In the genomic region with DNA sequence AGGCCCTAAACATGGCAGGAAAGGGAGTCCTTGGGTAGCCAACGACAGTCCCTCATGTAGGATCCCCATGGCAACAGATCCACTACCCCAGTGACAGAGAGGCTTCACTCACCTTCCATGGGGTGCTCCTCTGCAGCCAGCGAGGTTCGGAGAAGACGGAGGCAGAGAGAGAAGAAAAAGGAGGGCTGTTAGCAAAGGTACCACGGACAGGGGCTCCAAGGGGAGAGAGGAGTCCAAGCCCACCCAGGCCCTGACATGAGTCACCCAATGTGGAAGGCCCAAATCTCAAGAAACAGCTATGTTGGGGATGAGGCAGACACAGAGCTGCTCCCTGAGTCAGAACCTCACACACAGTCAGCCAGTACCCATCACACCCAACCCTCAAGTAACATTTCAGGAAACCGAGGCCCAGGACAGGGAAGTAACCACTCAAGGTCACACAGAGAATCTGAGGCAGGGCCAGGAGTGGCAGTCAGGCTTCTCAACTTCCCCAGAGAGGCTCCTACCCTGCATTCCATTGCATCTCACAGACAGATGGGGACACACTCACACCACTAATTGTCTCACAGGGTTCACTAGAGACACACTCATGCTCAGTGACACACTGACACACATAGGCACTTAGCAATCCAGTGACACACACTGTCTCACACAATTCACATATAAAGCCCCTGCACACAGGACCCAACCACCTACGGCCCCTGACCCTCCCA, we compare ENCODE assay signal across 31 cellular contexts. TPM values are rescaled to one million over a fixed set of nuclear protein-coding genes. Genes with fewer than 3 reads are reported as not detected.
"Had no signal": no experiment of that assay in that cellular context is flagged by ENCODE, and none has a peak within 500 bp of the region (broad histone marks: within the 10 kb centered on the region; RNA-seq: fewer than 3 reads in every experiment).

No MANE protein-coding gene starts in this region.

- H3K4me1 ChIP-seq: breast epithelium, colonic mucosa, gastroesophageal sphincter, pancreas, psoas muscle, uterus had no signal

- H3K27me3 ChIP-seq: pancreas, uterus had no signal

- H3K4me2 ChIP-seq: hepatocyte had no signal

- H3K36me3 ChIP-seq: breast epithelium, colonic mucosa, gastroesophageal sphincter, pancreas, thoracic aorta, uterus had no signal

- FAIRE-seq: endothelial cell of umbilical vein, keratinocyte, pancreas had no signal

- H3K4me3 Mint-ChIP-seq: activated CD4-positive, alpha-beta memory T cell treated with anti-CD3 and anti-CD28 coated beads for 36 hours; activated CD4-positive, alpha-beta T cell treated with anti-CD3 and anti-CD28 coated beads, Interleukin-2, amount 10 ng/mL, durations not matched to agents 24 days and 14 days; activated naive CD4-positive, alpha-beta T cell treated with anti-CD3 and anti-CD28 coated beads, Interleukin-2, amount 50 U/mL, for 24 hours; activated naive CD8-positive, alpha-beta T cell treated with anti-CD3 and anti-CD28 coated beads, Interleukin-2, amount 50 U/mL, for 24 hours; activated T-cell treated with anti-CD3 and anti-CD28 coated beads, Interleukin-2, amount 50 U/mL, for 4 hours; activated T-helper 17 cell treated with anti-CD3 and anti-CD28 coated beads, Interleukin-2, amount 50 U/mL, for 72 hours; central memory CD8-positive, alpha-beta T cell; nephron; stimulated activated naive CD8-positive, alpha-beta T cell treated with anti-CD3 and anti-CD28 coated beads, Interleukin-15, Interleukin-2, amounts not matched to agents 100 ng/mL and 50 ng/mL, for 24 hours; T-helper 1 cell treated with Interleukin-12 subunit alpha and Interleukin-12 subunit beta and Interleukin-4 antibody, amounts not matched to agents 30 μg/mL and 1 μg/mL, for 36 hours had no signal

- H3K9me3 ChIP-seq: breast epithelium, colonic mucosa, gastroesophageal sphincter, pancreas, psoas muscle, thoracic aorta, uterus had no signal

- H3K4me3 ChIP-seq: breast epithelium, colonic mucosa, gastroesophageal sphincter, hepatocyte, pancreas, psoas muscle, thoracic aorta, uterus had no signal

- H2AFZ ChIP-seq: hepatocyte had no signal

- H3K27ac ChIP-seq: breast epithelium, colonic mucosa, gastroesophageal sphincter, hepatocyte, pancreas, psoas muscle, thoracic aorta, uterus had no signal

- H3K36me3 Mint-ChIP-seq: activated CD4-positive, alpha-beta memory T cell treated with anti-CD3 and anti-CD28 coated beads for 36 hours; activated naive CD4-positive, alpha-beta T cell treated with anti-CD3 and anti-CD28 coated beads, Interleukin-2, amount 50 U/mL, for 24 hours had no signal

- DNase-seq: activated CD4-positive, alpha-beta memory T cell treated with anti-CD3 and anti-CD28 coated beads for 36 hours; activated CD4-positive, alpha-beta T cell treated with anti-CD3 and anti-CD28 coated beads, Interleukin-2, amount 10 ng/mL, durations not matched to agents 24 days and 14 days; activated CD4-positive, CD25-positive, alpha-beta regulatory T cell treated with anti-CD3 and anti-CD28 coated beads, Interleukin-2, amount 50 U/mL, for 72 hours; activated CD8-positive, alpha-beta memory T cell treated with anti-CD3 and anti-CD28 coated beads, Interleukin-2, amount 50 U/mL, for 48 hours; activated naive CD8-positive, alpha-beta T cell treated with anti-CD3 and anti-CD28 coated beads, Interleukin-2, amount 50 U/mL, for 24 hours; activated T-cell treated with anti-CD3 and anti-CD28 coated beads, Interleukin-2, amount 50 U/mL, for 4 hours; amygdala; colonic mucosa; left colon; mammary epithelial cell; pancreas; psoas muscle; stimulated activated CD4-positive, alpha-beta T cell treated with anti-CD3 and anti-CD28 coated beads, Interleukin-15, amount 100 ng/mL, for 24 hours; stimulated activated CD4-positive, alpha-beta T cell treated with anti-CD3 and anti-CD28 coated beads, Interleukin-2, amount 100 ng/mL, for 24 hours; SW 1271; T1000; trophoblast cell; uterus had no signal

- H3K27ac Mint-ChIP-seq: activated CD4-positive, alpha-beta memory T cell treated with anti-CD3 and anti-CD28 coated beads for 36 hours; activated CD4-positive, alpha-beta T cell treated with anti-CD3 and anti-CD28 coated beads, Interleukin-2, amount 10 ng/mL, durations not matched to agents 24 days and 14 days; activated naive CD4-positive, alpha-beta T cell treated with anti-CD3 and anti-CD28 coated beads, Interleukin-2, amount 50 U/mL, for 24 hours; activated naive CD8-positive, alpha-beta T cell treated with anti-CD3 and anti-CD28 coated beads, Interleukin-2, amount 50 U/mL, for 24 hours; activated T-helper 17 cell treated with anti-CD3 and anti-CD28 coated beads, Interleukin-2, amount 50 U/mL, for 72 hours; nephron; stimulated activated naive CD8-positive, alpha-beta T cell treated with anti-CD3 and anti-CD28 coated beads, Interleukin-15, Interleukin-2, amounts not matched to agents 100 ng/mL and 50 ng/mL, for 24 hours; T-helper 1 cell treated with Interleukin-12 subunit alpha and Interleukin-12 subunit beta and Interleukin-4 antibody, amounts not matched to agents 30 μg/mL and 1 μg/mL, for 36 hours had no signal

- H3K79me2 ChIP-seq: hepatocyte had no signal

- ATAC-seq: activated naive CD8-positive, alpha-beta T cell treated with anti-CD3 and anti-CD28 coated beads, Interleukin-2, amount 50 U/mL, for 24 hours; activated T-cell treated with anti-CD3 and anti-CD28 coated beads, Interleukin-2, amount 50 U/mL, for 4 hours; activated T-helper 17 cell treated with anti-CD3 and anti-CD28 coated beads, Interleukin-2, amount 50 U/mL, for 72 hours; gastroesophageal sphincter; left colon; pancreas; psoas muscle had no signal

- H3K9me3 Mint-ChIP-seq: activated CD4-positive, alpha-beta memory T cell treated with anti-CD3 and anti-CD28 coated beads for 36 hours; activated CD4-positive, alpha-beta T cell treated with anti-CD3 and anti-CD28 coated beads, Interleukin-2, amount 10 ng/mL, durations not matched to agents 24 days and 14 days; activated naive CD4-positive, alpha-beta T cell treated with anti-CD3 and anti-CD28 coated beads, Interleukin-2, amount 50 U/mL, for 24 hours; activated naive CD8-positive, alpha-beta T cell treated with anti-CD3 and anti-CD28 coated beads, Interleukin-2, amount 50 U/mL, for 24 hours; activated T-cell treated with anti-CD3 and anti-CD28 coated beads, Interleukin-2, amount 50 U/mL, for 4 hours; activated T-helper 17 cell treated with anti-CD3 and anti-CD28 coated beads, Interleukin-2, amount 50 U/mL, for 72 hours; central memory CD8-positive, alpha-beta T cell; nephron; stimulated activated naive CD8-positive, alpha-beta T cell treated with anti-CD3 and anti-CD28 coated beads, Interleukin-15, Interleukin-2, amounts not matched to agents 100 ng/mL and 50 ng/mL, for 24 hours; T-helper 1 cell treated with Interleukin-12 subunit alpha and Interleukin-12 subunit beta and Interleukin-4 antibody, amounts not matched to agents 30 μg/mL and 1 μg/mL, for 36 hours had no signal

RNA-seq across cellular contexts. Expression of a gene that starts 25.2 kb away (rescaled TPM):
- total RNA-seq: dermis microvascular lymphatic vessel endothelial cell, endothelial cell of umbilical vein had no signal
- polyA plus RNA-seq: endothelial cell of umbilical vein, keratinocyte had no signal

RNA-seq across cellular contexts. Expression of a gene that starts 46.1 kb away (rescaled TPM):
- polyA plus RNA-seq: mammary epithelial cell had no signal
